In the genomic region with DNA sequence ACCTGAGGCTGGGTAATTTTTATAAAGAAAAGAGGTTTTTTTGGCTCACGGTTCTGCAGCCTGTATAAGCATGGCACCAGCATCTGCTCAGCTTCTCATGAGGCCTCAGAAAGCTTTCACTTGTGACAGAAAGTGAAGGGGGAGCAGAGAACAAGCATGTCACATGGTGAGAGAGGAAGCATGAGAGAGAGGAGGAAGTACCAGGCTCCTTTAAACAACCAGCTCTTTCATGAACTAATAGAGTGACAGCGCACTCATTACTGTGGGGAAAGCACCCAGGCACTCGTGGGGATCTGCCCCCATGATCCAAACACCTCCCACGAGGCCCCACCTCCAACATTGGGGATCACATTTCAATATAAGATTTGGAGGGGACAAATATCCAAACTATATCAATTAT, we compare ENCODE assay signal across 8 cellular contexts.
DNase-seq lines count a peak whose midpoint lies in the region; ATAC-seq and TF ChIP-seq lines count a peak whose summit lies in the region.

No MANE protein-coding gene starts in this region.

- H3K4me3 ChIP-seq in GM12864 (ENCODE audit: low read depth, low read length) = no peak overlapping the region
- no peak overlapping the region for H3K4me3 ChIP-seq in lower leg skin (ENCODE audit: low read depth, poor library complexity, severe bottlenecking)

- no peak for TF ChIP-seq POLR2A in lower leg skin (IDR thresholded peaks at IDR 0.05)

- peak; percentile 89 for ATAC-seq in GM21825 (IDR thresholded peaks at IDR 0.05; ENCODE audit: unreplicated experiment)
- ATAC-seq in HG02763 (IDR thresholded peaks at IDR 0.05; ENCODE audit: unreplicated experiment) = no peak

- intact Hi-C loops in lower leg skin (cut with DNase I; ENCODE audit: low total_unique reads) = no loop called here

- DNase-seq in GM12864 (ENCODE audit: low read depth) = peak; percentile 70
- peak; percentile 13 for DNase-seq in RPMI8226
- DNase-seq in hippocampal formation (lab: John Stamatoyannopoulos, UW) = peak; percentile 51 to 60
- DNase-seq in lower leg skin (ENCODE audit: low spot score in 2 of 2) = no peak
- DNase-seq in mesenteric fat pad (ENCODE audit: low spot score) = no peak
- DNase-seq in NCI-H2107 (lab: John Stamatoyannopoulos, UW) = no peak

- TF ChIP-seq CTCF in GM12864 (IDR thresholded peaks at IDR 0.05; ENCODE audit: low read depth, low read length, missing control alignments) (no peak), lower leg skin (IDR thresholded peaks at IDR 0.05) (no peak)

- WGBS in lower leg skin, 2 donors = 53 to 57% methylated on average over 4 of the region's 4 CpGs

Comparison
In these comparisons a context has a peak if more than half of its experiments do, and no peak if none do; other contexts are left out.
1. DNase-seq: peak in GM12864 (single experiment), RPMI8226 (single experiment) and hippocampal formation (2 of 2); none in lower leg skin (0 of 2), mesenteric fat pad (single experiment) and NCI-H2107 (single experiment).